8 cellular contexts compared by ENCODE assay signal in the genomic region with DNA sequence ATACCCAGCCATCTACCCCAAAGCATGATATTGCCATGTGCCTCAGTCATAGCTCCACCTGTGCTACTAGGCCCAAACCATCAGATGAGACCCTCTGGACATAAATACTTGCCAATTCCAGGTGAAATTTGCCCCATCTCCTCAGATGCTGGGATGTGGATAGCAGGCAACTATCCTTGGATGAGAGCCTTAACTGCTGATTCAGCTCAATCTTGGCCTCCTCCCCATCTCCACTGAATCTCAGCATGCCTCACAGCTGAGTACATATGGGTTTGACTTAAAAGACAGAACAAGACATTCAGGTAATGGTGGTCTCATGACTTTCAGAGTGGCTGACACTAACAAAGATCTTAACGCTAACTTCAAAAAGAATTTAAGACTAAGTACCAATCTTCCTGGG. TPM values are rescaled to one million over a fixed set of nuclear protein-coding genes. Genes with fewer than 3 reads are reported as not detected.
"Had no signal": no experiment of that assay in that cellular context is flagged by ENCODE, and none has a peak within 500 bp of the region (broad histone marks: within the 10 kb centered on the region; RNA-seq: fewer than 3 reads in every experiment).

No MANE protein-coding gene starts in this region.

- H3K4me2 ChIP-seq: GM23338 had no signal

- H3K4me3 ChIP-seq: GM23338, HAP-1 had no signal

- DNase-seq: H7, HFFc6, KG1 had no signal

- ATAC-seq: GM23338, HCT116 had no signal

- H3K27ac ChIP-seq: HL-60 had no signal

- H3K36me3 ChIP-seq: HAP-1 had no signal

- H3K4me1 ChIP-seq: HAP-1 had no signal

- H2AFZ ChIP-seq: GM23338 had no signal

- H3K9me3 ChIP-seq: HAP-1 had no signal

RNA-seq across cellular contexts. Expression of a gene that starts 50.8 kb away (rescaled TPM):
- polyA plus RNA-seq: IgD-negative memory B cell had no signal
